Comparison of ENCODE assay signal across 21 cellular contexts in the genomic region with DNA sequence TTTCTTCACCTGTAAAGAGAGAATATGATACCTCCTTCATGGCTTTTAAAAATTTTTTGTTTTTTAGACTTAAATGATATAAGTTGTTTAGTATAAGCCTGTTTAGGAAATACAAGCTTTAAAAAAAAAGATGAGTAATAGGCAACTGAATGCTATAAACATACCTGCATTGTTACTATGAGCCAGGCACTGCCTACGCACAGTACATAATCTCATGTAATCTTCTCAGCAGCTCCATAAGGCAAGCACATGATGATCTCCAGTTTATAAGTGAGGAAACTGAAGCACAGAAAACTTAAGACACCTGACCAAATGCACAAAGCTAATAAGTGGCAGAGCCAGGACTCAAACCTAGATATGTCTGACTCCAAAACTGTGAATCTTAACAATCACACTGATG.
A peak's percentile ranks its signal among the peaks of the same experiment; 100 is the strongest.
DNase-seq lines count a peak whose midpoint lies in the region; TF ChIP-seq lines count a peak whose summit lies in the region.
"Had no signal": no experiment of that assay in that cellular context is flagged by ENCODE, and none has a peak within 500 bp of the region (broad histone marks: within the 10 kb centered on the region; RNA-seq: fewer than 3 reads in every experiment).

No MANE protein-coding gene starts in this region.

- H3K4me3 Mint-ChIP-seq in MCF 10A (ENCODE audit: unreplicated experiment) (no peak overlapping the region), neural progenitor cell (no peak overlapping the region)
- H3K4me3 Mint-ChIP-seq: CD14-positive monocyte, GM23338 had no signal

- H3K27ac ChIP-seq in mammary epithelial cell (ENCODE audit: insufficient read depth, low read depth, low read length) (peak overlapping the region; percentile 18), neural progenitor cell (no peak overlapping the region), neuronal stem cell (replicated peaks; ENCODE audit: low read length) (no peak overlapping the region)

- H3K4me1 Mint-ChIP-seq in MCF 10A (ENCODE audit: insufficient read depth, unreplicated experiment) (peaks cover 40% of the 10 kb centered on the region), neural progenitor cell (peaks cover 26% of the 10 kb centered on the region)

- no peak overlapping the region for H3K27ac Mint-ChIP-seq in MCF 10A (ENCODE audit: low read depth, unreplicated experiment)
- no peak overlapping the region for H3K27ac Mint-ChIP-seq in neural progenitor cell
- H3K27ac Mint-ChIP-seq: GM23338 had no signal

- H3K79me2 ChIP-seq in mammary epithelial cell (ENCODE audit: insufficient read depth, low read length) (no peaks in the 10 kb centered on the region), neural progenitor cell (ENCODE audit: low read depth) (no peaks in the 10 kb centered on the region)

- H3K36me3 ChIP-seq in mammary epithelial cell (ENCODE audit: insufficient read depth, low read length) (no peaks in the 10 kb centered on the region), neural progenitor cell (no peaks in the 10 kb centered on the region), neuronal stem cell (replicated peaks in 1 of 2; ENCODE audit: control insufficient read depth in 2 of 2, insufficient read depth in 2 of 2, low read length in 2 of 2) (no peaks in the 10 kb centered on the region)

- DNase-seq in mammary epithelial cell, result peak; percentile 55
- no peak for DNase-seq in MCF 10A (ENCODE audit: unreplicated experiment)
- peak; percentile 63 for DNase-seq in epithelial cell of esophagus (ENCODE audit: low read depth)
- peak; percentile 39 for DNase-seq in iris pigment epithelial cell (ENCODE audit: low read depth)
- DNase-seq in UCSD-AML1 (lab: John Stamatoyannopoulos, UW; ENCODE audit: unreplicated experiment), result no peak
- no peak for DNase-seq in NCI-H1930 (lab: John Stamatoyannopoulos, UW)
- DNase-seq in neural progenitor cell (ENCODE audit: low spot score), result no peak
- DNase-seq in neuronal stem cell (ENCODE audit: low spot score), result no peak
- DNase-seq: 8988T, DMS79 treated with DMSO at 0.1 percent for 48 hours, HCEC 1CT, Kasumi-1, MM.1S, NCI-H1092, NCI-H1436 treated with DMSO at 0.1 percent for 48 hours, NCI-H2029 treated with DMSO at 0.1 percent for 48 hours, NCI-H2171 treated with DMSO at 0.1 percent for 48 hours, NCI-H446, SIG-M5 had no signal

- no peak overlapping the region for H2BK12ac ChIP-seq in neuronal stem cell (ENCODE audit: low read length)

- H3K23ac ChIP-seq in neuronal stem cell (ENCODE audit: low read depth, low read length, poor library complexity), result no peak overlapping the region

- H3K4me3 ChIP-seq in mammary epithelial cell (replicated peaks in 1 of 3; ENCODE audit: insufficient read depth in 1 of 3, low read depth in 2 of 3, low read length in 3 of 3), result no peak overlapping the region
- H3K4me3 ChIP-seq in epithelial cell of esophagus (ENCODE audit: low read length), result no peak overlapping the region
- no peak overlapping the region for H3K4me3 ChIP-seq in neural progenitor cell
- no peak overlapping the region for H3K4me3 ChIP-seq in neuronal stem cell (ENCODE audit: low read length in 2 of 2)
- H3K4me3 ChIP-seq: GM23338 had no signal

- no peak overlapping the region for H2BK5ac ChIP-seq in neuronal stem cell (ENCODE audit: low read length)

- no peak overlapping the region for H4K8ac ChIP-seq in neuronal stem cell (ENCODE audit: low read depth, low read length)

- H2AFZ ChIP-seq in mammary epithelial cell (ENCODE audit: low read depth, low read length), result no peak overlapping the region
- no peak overlapping the region for H2AFZ ChIP-seq in neural progenitor cell (replicated peaks)
- no peak overlapping the region for H2AFZ ChIP-seq in neuronal stem cell (ENCODE audit: low read length)
- H2AFZ ChIP-seq: GM23338 had no signal

- no peak overlapping the region for H2BK15ac ChIP-seq in neuronal stem cell (ENCODE audit: low read length)

- no peaks in the 10 kb centered on the region for H3K36me3 Mint-ChIP-seq in MCF 10A (ENCODE audit: insufficient read depth, unreplicated experiment)
- no peaks in the 10 kb centered on the region for H3K36me3 Mint-ChIP-seq in neural progenitor cell

- H3K27me3 Mint-ChIP-seq in MCF 10A (ENCODE audit: insufficient read depth, unreplicated experiment), result no peaks in the 10 kb centered on the region
- H3K27me3 Mint-ChIP-seq in neural progenitor cell (ENCODE audit: insufficient read depth, low read depth), result peaks cover 2% of the 10 kb centered on the region

- H2AK5ac ChIP-seq in neuronal stem cell (ENCODE audit: low read depth, low read length), result no peak overlapping the region

- H3K4ac ChIP-seq in neuronal stem cell (ENCODE audit: low read length), result no peak overlapping the region

- dilution Hi-C loops in mammary epithelial cell (cut with HindIII; ENCODE audit: low sequenced_read_pairs), result no loop called here

- H3K27me3 ChIP-seq in mammary epithelial cell (ENCODE audit: insufficient read depth, low read length) (no peaks in the 10 kb centered on the region), neural progenitor cell (no peaks in the 10 kb centered on the region), neuronal stem cell (ENCODE audit: control insufficient read depth in 3 of 3, insufficient read depth in 3 of 3, low read depth in 1 of 3, low read length in 3 of 3) (no peaks in the 10 kb centered on the region)

- intact Hi-C loops in mammary epithelial cell (cut with micrococcal nuclease), result loop anchor here (5.0 kb wide), 1 partner anchor 154 kb away; a partner anchor contains a TSS
- intact Hi-C loops in MCF 10A (cut with micrococcal nuclease), result loop anchor here (10.0 kb wide), 1 partner anchor 188 kb away; no protein-coding TSS in a partner anchor

- BruUV-seq in mammary epithelial cell (replicated peaks; lab: Mats Ljungman, UMichigan) (no TSS peak), MCF 10A (replicated peaks; lab: Mats Ljungman, UMichigan) (no TSS peak)

- WGBS in mammary epithelial cell (ENCODE audit: low coverage, missing lambda C conversion rate), result 73% methylated on average over 1 of the region's 1 CpG
- WGBS in neuronal stem cell (ENCODE audit: extremely low coverage in 2 of 2, insufficient read length in 2 of 2, insufficient replicate concordance in 1 of 2), 2 donors, result no CpG with 5 or more reads among the region's 1 CpG

- TF ChIP-seq CTCF in mammary epithelial cell (conservative IDR thresholded peaks at IDR 0.05 in 1 of 2, IDR thresholded peaks at IDR 0.05 in 1 of 2; ENCODE audit: extremely low read depth in 1 of 2, insufficient read depth in 1 of 2, low read depth in 1 of 2, low read length in 2 of 2) (no peak), MCF 10A (IDR thresholded peaks at IDR 0.05; ENCODE audit: unreplicated experiment) (no peak), epithelial cell of esophagus (IDR thresholded peaks at IDR 0.05; ENCODE audit: insufficient read depth, low read depth, low read length, missing control alignments) (no peak), neural progenitor cell (IDR thresholded peaks at IDR 0.05) (no peak)

- CTCF ChIA-PET in mammary epithelial cell (lab: Charles Lee; ENCODE audit: low non-redundant PET), result no interaction called here
- CTCF ChIA-PET in MCF 10A (lab: Yijun Ruan, JAX), result interaction anchor here (0.6 to 2.2 kb wide), 7 partner anchors 10 to 195 kb away, joined by 3 to 10 read pairs (median 3); no protein-coding TSS in a partner anchor

- H3K9me3 Mint-ChIP-seq in MCF 10A (ENCODE audit: unreplicated experiment) (no peaks in the 10 kb centered on the region), neural progenitor cell (no peaks in the 10 kb centered on the region)
- H3K9me3 Mint-ChIP-seq: GM23338 had no signal

- no peaks in the 10 kb centered on the region for H3K79me1 ChIP-seq in neuronal stem cell (ENCODE audit: low read depth, low read length)

- H3K4me1 ChIP-seq in mammary epithelial cell (ENCODE audit: insufficient read depth, low read length) (peaks cover 37% of the 10 kb centered on the region), neural progenitor cell (peaks cover 30% of the 10 kb centered on the region), neuronal stem cell (ENCODE audit: control insufficient read depth in 2 of 2, insufficient read depth in 1 of 2, low read depth in 1 of 2, low read length in 2 of 2) (peaks cover 7 to 12% of the 10 kb centered on the region in 2 donors)

- H3K9me3 ChIP-seq in mammary epithelial cell (replicated peaks; ENCODE audit: insufficient read depth, low read length), result no peaks in the 10 kb centered on the region
- H3K9me3 ChIP-seq in neural progenitor cell (ENCODE audit: low read depth), result no peaks in the 10 kb centered on the region
- H3K9me3 ChIP-seq in neuronal stem cell (replicated peaks in 1 of 2; ENCODE audit: control insufficient read depth in 2 of 2, insufficient read depth in 1 of 2, low read depth in 1 of 2, low read length in 2 of 2), result no peaks in the 10 kb centered on the region

- H3F3A ChIP-seq in neural progenitor cell (ENCODE audit: low read depth), result peaks cover 16% of the 10 kb centered on the region

- H2BK120ac ChIP-seq in neuronal stem cell (ENCODE audit: low read depth, low read length), result no peak overlapping the region

- H3K4me2 ChIP-seq in mammary epithelial cell (ENCODE audit: insufficient read depth, low read depth, low read length) (no peak overlapping the region), neural progenitor cell (no peak overlapping the region), neuronal stem cell (ENCODE audit: insufficient read depth, low read length, poor library complexity, severe bottlenecking) (no peak overlapping the region)
- H3K4me2 ChIP-seq: GM23338 had no signal

- H3K9ac ChIP-seq in mammary epithelial cell (ENCODE audit: insufficient read depth, low read length) (no peak overlapping the region), neural progenitor cell (no peak overlapping the region), neuronal stem cell (ENCODE audit: low read depth, low read length, poor library complexity) (no peak overlapping the region)

- no peak overlapping the region for H3K18ac ChIP-seq in neuronal stem cell (ENCODE audit: low read length)

- H3K14ac ChIP-seq in neuronal stem cell (ENCODE audit: low read length), result no peak overlapping the region

- H4K20me1 ChIP-seq in mammary epithelial cell (ENCODE audit: insufficient read depth, low read length) (no peaks in the 10 kb centered on the region), neural progenitor cell (ENCODE audit: low read depth) (no peaks in the 10 kb centered on the region)

- no peak overlapping the region for H4K91ac ChIP-seq in neuronal stem cell (ENCODE audit: low read depth, low read length, poor library complexity)

- in situ Hi-C loops in mammary epithelial cell (cut with MboI; ENCODE audit: low sequenced_read_pairs in 2 of 2), result no loop called here

- POLR2A ChIA-PET in MCF 10A (lab: Yijun Ruan, JAX), result interaction anchor here (0.7 to 4.4 kb wide), 4 partner anchors 25 to 534 kb away, joined by 3 to 35 read pairs (median 6); no protein-coding TSS in a partner anchor

Comparison
In these comparisons a context has a peak if more than half of its experiments do, and no peak if none do; other contexts are left out.
1. DNase-seq: peak in mammary epithelial cell (single experiment), epithelial cell of esophagus (single experiment) and iris pigment epithelial cell (single experiment); none in MCF 10A (single experiment), UCSD-AML1 (single experiment), NCI-H1930 (0 of 2), neural progenitor cell (single experiment) and neuronal stem cell (single experiment).